Comparison of ENCODE assay signal across 2 cellular contexts in genomic region chr3:151182349-151183079, GRCh38.
TF ChIP-seq lines count a peak whose summit lies in the region.

No MANE protein-coding gene starts in this region.

TF ChIP-seq in SK-N-SH, 30 proteins besides CTCF, POLR2A, EP300 and RAD21 (continued from another document):
- TF ChIP-seq REST (IDR thresholded peaks at IDR 0.05; ENCODE audit: low read depth, low read length) (no peak), GATA2 (CRISPR knock-in tag; IDR thresholded peaks at IDR 0.05) (peak; percentile 62)

TF ChIP-seq in SK-N-SH treated with all-trans-retinoic acid at 6 μM for 48 hours, 23 proteins besides CTCF, POLR2A, EP300 and RAD21 (continued from another document):
- TF ChIP-seq CSRNP3 (CRISPR knock-in tag; IDR thresholded peaks at IDR 0.05) (no peak), ISL1 (CRISPR knock-in tag; IDR thresholded peaks at IDR 0.05) (no peak), ZNF8 (CRISPR knock-in tag; IDR thresholded peaks at IDR 0.05) (no peak)
